33 cellular contexts compared by ENCODE assay signal in the genomic region with DNA sequence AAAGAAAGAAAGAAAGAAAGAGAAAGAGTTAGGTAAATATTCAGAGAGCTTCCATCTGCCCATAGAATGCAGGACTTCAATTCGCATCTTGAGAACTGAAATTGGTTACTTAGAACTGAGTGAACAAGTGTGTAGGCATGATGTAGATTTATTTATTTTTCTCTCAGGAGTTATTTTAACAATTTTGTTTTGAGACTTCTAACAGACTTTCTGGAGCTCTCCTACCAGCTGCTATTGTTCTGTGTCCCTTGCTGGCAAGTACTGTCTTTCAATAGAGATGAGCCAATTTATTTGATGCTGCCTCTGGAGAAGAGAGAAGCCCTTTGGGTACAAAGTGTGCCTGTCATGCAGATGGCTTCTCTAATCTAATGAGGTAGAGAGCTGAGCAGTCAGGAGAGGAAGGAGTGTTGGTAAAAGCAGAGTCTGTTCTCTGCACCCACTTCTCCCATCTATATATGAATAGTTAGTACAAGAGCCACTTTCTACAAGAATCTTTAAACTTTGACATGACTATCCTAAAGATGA.
DNase-seq lines count a peak whose midpoint lies in the region; TF ChIP-seq lines count a peak whose summit lies in the region.
"Had no signal": no experiment of that assay in that cellular context is flagged by ENCODE, and none has a peak within 500 bp of the region (broad histone marks: within the 10 kb centered on the region; RNA-seq: fewer than 3 reads in every experiment).

No MANE protein-coding gene starts in this region.

- H3K27me3 ChIP-seq in BE2C = no peaks in the 10 kb centered on the region
- H3K27me3 ChIP-seq: ascending aorta, gastrocnemius medialis, sigmoid colon, stomach, tibial artery, vagina had no signal

- peaks cover 58% of the 10 kb centered on the region for H3K36me3 ChIP-seq in BE2C
- H3K36me3 ChIP-seq: ascending aorta, gastrocnemius medialis, lower lobe of right lung, sigmoid colon, stomach, tibial artery, vagina had no signal

- no peaks in the 10 kb centered on the region for H3K9me3 ChIP-seq in BE2C
- H3K9me3 ChIP-seq: ascending aorta, gastrocnemius medialis, lower lobe of right lung, psoas muscle, sigmoid colon, stomach, tibial artery, vagina had no signal

- H3K4me1 ChIP-seq in BE2C = peaks cover 48% of the 10 kb centered on the region
- H3K4me1 ChIP-seq: ascending aorta, gastrocnemius medialis, lower lobe of right lung, psoas muscle, sigmoid colon, stomach, tibial artery, vagina had no signal

- H3K4me3 ChIP-seq in BE2C (ENCODE audit: low read depth, low read length) = no peak overlapping the region
- H3K4me3 ChIP-seq: ascending aorta, gastrocnemius medialis, lower lobe of right lung, PC-9, psoas muscle, sigmoid colon, stomach, tibial artery, vagina had no signal

- TF ChIP-seq CTCF in BE2C (IDR thresholded peaks at IDR 0.05; ENCODE audit: low read depth, low read length) = no peak

- DNase-seq in NCI-H1436 treated with DMSO at 0.1 percent for 48 hours (lab: John Stamatoyannopoulos, UW) = peak; percentile 20
- DNase-seq in NCI-H1436 (lab: John Stamatoyannopoulos, UW) = no peak
- peak; percentile 54 for DNase-seq in BE2C
- DNase-seq in NCI-H82 (lab: John Stamatoyannopoulos, UW) = peak; percentile 71
- DNase-seq in left kidney (ENCODE audit: low read depth, low spot score) = peak; percentile 21
- DNase-seq in activated gamma-delta T cell (lab: John Stamatoyannopoulos, UW) = no peak
- no peak for DNase-seq in activated T-cell treated with anti-CD3 and anti-CD28 coated beads for 4 hours
- DNase-seq in GM03348 (ENCODE audit: low spot score) = no peak
- DNase-seq: activated CD4-positive, alpha-beta T cell treated with anti-CD3 and anti-CD28 coated beads, Interleukin-2, amount 10 ng/mL, durations not matched to agents 7 days and 5 days; activated effector memory CD4-positive, alpha-beta T cell treated with anti-CD3 and anti-CD28 coated beads, Interleukin-2, amount 50 U/mL, for 16 hours; activated naive CD8-positive, alpha-beta T cell treated with anti-CD3 and anti-CD28 coated beads, Interleukin-2, amount 10 ng/mL, durations not matched to agents 7 days and 5 days; activated T-cell treated with anti-CD3 and anti-CD28 coated beads, Interleukin-2, amount 50 U/mL, for 24 hours; CD8-positive, alpha-beta memory T cell; DMS79; gastrocnemius medialis; GDM1; Kasumi-1; lower lobe of right lung; MV-4-11; naive thymus-derived CD8-positive, alpha-beta T cell; NCI-H187 treated with DMSO at 0.1 percent for 48 hours; NCI-H226; PC-9; psoas muscle; sigmoid colon; stimulated activated CD4-positive, alpha-beta T cell treated with anti-CD3 and anti-CD28 coated beads, Interleukin-12 subunit alpha, Interleukin-12 subunit beta, amount 100 ng/mL, for 4 hours; stimulated activated CD4-positive, alpha-beta T cell treated with anti-CD3 and anti-CD28 coated beads, Interleukin-2, amount 100 ng/mL, for 48 hours; stomach; T-helper 9 cell; tibial artery; WERI-Rb-1 had no signal

Comparison
In these comparisons a context has a peak if more than half of its experiments do, and no peak if none do; other contexts are left out.
1. DNase-seq: peak in NCI-H1436 treated with DMSO at 0.1 percent for 48 hours (single experiment), BE2C (single experiment), NCI-H82 (single experiment) and left kidney (single experiment); none in NCI-H1436 (single experiment), activated gamma-delta T cell (single experiment), activated T-cell treated with anti-CD3 and anti-CD28 coated beads for 4 hours (single experiment) and GM03348 (single experiment).